Comparison of ENCODE assay signal across 2 cellular contexts in the genomic region with DNA sequence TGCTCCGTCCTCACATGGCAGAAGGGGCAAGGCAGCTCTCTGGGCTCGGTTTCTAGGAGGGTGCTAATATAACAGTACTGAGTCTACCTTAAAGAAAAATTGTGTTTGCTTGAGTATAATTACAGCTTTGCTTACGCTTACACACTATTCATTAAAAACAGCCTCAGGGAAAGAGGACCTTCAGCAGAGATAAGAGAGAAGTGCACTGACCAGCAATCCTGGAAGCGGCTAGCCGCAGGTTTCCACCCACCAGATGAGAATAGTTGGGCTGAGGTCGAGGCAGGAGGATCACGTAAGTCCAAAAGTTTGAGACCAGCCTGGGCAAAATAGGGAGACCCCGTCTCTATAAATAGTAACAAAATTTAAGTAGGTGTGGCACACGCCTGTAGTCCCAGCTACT.
TF ChIP-seq lines count a peak whose summit lies in the region.

No MANE protein-coding gene starts in this region.

TF ChIP-seq in SK-N-SH, 30 proteins besides CTCF, POLR2A, EP300 and RAD21 (continued from another document):
- TF ChIP-seq, protein P1, sequence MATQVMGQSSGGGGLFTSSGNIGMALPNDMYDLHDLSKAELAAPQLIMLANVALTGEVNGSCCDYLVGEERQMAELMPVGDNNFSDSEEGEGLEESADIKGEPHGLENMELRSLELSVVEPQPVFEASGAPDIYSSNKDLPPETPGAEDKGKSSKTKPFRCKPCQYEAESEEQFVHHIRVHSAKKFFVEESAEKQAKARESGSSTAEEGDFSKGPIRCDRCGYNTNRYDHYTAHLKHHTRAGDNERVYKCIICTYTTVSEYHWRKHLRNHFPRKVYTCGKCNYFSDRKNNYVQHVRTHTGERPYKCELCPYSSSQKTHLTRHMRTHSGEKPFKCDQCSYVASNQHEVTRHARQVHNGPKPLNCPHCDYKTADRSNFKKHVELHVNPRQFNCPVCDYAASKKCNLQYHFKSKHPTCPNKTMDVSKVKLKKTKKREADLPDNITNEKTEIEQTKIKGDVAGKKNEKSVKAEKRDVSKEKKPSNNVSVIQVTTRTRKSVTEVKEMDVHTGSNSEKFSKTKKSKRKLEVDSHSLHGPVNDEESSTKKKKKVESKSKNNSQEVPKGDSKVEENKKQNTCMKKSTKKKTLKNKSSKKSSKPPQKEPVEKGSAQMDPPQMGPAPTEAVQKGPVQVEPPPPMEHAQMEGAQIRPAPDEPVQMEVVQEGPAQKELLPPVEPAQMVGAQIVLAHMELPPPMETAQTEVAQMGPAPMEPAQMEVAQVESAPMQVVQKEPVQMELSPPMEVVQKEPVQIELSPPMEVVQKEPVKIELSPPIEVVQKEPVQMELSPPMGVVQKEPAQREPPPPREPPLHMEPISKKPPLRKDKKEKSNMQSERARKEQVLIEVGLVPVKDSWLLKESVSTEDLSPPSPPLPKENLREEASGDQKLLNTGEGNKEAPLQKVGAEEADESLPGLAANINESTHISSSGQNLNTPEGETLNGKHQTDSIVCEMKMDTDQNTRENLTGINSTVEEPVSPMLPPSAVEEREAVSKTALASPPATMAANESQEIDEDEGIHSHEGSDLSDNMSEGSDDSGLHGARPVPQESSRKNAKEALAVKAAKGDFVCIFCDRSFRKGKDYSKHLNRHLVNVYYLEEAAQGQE (IDR thresholded peaks at IDR 0.05; ENCODE audit: low read depth, low read length) = no peak

TF ChIP-seq in SK-N-SH treated with all-trans-retinoic acid at 6 μM for 48 hours, 23 proteins besides CTCF, POLR2A, EP300 and RAD21 (continued from another document):
- TF ChIP-seq, protein P2, sequence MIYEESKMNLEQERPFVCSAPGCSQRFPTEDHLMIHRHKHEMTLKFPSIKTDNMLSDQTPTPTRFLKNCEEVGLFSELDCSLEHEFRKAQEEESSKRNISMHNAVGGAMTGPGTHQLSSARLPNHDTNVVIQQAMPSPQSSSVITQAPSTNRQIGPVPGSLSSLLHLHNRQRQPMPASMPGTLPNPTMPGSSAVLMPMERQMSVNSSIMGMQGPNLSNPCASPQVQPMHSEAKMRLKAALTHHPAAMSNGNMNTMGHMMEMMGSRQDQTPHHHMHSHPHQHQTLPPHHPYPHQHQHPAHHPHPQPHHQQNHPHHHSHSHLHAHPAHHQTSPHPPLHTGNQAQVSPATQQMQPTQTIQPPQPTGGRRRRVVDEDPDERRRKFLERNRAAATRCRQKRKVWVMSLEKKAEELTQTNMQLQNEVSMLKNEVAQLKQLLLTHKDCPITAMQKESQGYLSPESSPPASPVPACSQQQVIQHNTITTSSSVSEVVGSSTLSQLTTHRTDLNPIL (CRISPR knock-in tag; IDR thresholded peaks at IDR 0.05; ENCODE audit: low read depth) = no peak
- TF ChIP-seq, protein P3, sequence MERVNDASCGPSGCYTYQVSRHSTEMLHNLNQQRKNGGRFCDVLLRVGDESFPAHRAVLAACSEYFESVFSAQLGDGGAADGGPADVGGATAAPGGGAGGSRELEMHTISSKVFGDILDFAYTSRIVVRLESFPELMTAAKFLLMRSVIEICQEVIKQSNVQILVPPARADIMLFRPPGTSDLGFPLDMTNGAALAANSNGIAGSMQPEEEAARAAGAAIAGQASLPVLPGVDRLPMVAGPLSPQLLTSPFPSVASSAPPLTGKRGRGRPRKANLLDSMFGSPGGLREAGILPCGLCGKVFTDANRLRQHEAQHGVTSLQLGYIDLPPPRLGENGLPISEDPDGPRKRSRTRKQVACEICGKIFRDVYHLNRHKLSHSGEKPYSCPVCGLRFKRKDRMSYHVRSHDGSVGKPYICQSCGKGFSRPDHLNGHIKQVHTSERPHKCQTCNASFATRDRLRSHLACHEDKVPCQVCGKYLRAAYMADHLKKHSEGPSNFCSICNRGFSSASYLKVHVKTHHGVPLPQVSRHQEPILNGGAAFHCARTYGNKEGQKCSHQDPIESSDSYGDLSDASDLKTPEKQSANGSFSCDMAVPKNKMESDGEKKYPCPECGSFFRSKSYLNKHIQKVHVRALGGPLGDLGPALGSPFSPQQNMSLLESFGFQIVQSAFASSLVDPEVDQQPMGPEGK (CRISPR knock-in tag; IDR thresholded peaks at IDR 0.05; ENCODE audit: borderline replicate concordance) = no peak
- TF ChIP-seq RARB (CRISPR knock-in tag; IDR thresholded peaks at IDR 0.05) (no peak), TCF4 (CRISPR knock-in tag; IDR thresholded peaks at IDR 0.05; ENCODE audit: borderline replicate concordance) (no peak), ZC3H10 (CRISPR knock-in tag; IDR thresholded peaks at IDR 0.05) (no peak), TSHZ2 (CRISPR knock-in tag; IDR thresholded peaks at IDR 0.05) (no peak)
- TF ChIP-seq, protein P4, sequence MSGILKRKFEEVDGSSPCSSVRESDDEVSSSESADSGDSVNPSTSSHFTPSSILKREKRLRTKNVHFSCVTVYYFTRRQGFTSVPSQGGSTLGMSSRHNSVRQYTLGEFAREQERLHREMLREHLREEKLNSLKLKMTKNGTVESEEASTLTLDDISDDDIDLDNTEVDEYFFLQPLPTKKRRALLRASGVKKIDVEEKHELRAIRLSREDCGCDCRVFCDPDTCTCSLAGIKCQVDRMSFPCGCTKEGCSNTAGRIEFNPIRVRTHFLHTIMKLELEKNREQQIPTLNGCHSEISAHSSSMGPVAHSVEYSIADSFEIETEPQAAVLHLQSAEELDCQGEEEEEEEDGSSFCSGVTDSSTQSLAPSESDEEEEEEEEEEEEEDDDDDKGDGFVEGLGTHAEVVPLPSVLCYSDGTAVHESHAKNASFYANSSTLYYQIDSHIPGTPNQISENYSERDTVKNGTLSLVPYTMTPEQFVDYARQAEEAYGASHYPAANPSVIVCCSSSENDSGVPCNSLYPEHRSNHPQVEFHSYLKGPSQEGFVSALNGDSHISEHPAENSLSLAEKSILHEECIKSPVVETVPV (CRISPR knock-in tag; IDR thresholded peaks at IDR 0.05) = no peak
